ENCODE assay signal across 15 cellular contexts in the genomic region with DNA sequence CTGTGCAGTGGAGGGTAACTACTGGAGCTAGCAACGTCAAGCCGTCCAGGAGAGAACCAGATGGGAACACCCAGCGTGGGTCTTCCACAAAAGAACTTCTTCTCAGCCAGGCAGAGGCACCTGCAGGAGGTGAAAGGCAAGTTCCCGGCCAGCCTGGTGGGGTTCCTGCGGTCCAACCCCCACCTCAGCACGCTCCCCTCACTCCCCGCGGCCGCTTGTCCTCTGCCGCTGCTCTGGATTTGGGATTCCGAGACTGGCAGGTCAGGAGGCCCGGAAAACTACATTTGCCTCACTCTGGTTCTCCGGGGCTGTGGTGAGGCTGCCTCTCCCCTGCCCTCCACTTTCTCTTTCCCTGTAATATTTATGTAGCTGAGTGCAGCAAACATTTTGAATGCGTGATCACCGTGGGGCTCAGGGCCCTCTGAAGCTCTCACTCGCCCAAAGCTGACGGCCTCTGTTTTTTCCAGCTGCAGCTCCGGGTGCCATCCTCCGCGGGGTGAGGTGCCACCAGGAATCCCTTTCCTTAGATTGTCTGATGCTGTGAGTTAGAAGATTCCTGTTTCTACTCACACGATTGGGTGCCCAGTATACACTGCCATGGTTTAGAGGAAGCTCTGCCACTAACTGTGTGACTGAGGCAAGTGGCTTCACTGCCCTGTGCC.
DNase-seq lines count a peak whose midpoint lies in the region; ATAC-seq and TF ChIP-seq lines count a peak whose summit lies in the region.
"Had no signal": no experiment of that assay in that cellular context is flagged by ENCODE, and none has a peak within 500 bp of the region (broad histone marks: within the 10 kb centered on the region; RNA-seq: fewer than 3 reads in every experiment).

No MANE protein-coding gene starts in this region.

- peaks cover 36% of the 10 kb centered on the region for H3K27me3 Mint-ChIP-seq in endodermal cell (ENCODE audit: insufficient read depth)

- H3K4ac ChIP-seq in trophoblast cell (ENCODE audit: low read depth, low read length), result no peak overlapping the region

- no peaks in the 10 kb centered on the region for H3K4me1 ChIP-seq in endodermal cell (ENCODE audit: control insufficient read depth, insufficient read depth, low read length)
- H3K4me1 ChIP-seq in trophoblast cell (ENCODE audit: control insufficient read depth in 1 of 2, insufficient read depth in 2 of 2, low read length in 2 of 2), result no peaks in the 10 kb centered on the region
- no peaks in the 10 kb centered on the region for H3K4me1 ChIP-seq in upper lobe of right lung
- H3K4me1 ChIP-seq: BLaER1 had no signal

- no peaks in the 10 kb centered on the region for H3K27me3 ChIP-seq in endodermal cell (ENCODE audit: control insufficient read depth, insufficient read depth, low read length, poor library complexity, severe bottlenecking)
- H3K27me3 ChIP-seq in trophoblast cell (ENCODE audit: insufficient read depth, low read length), result no peaks in the 10 kb centered on the region
- peaks cover 28% of the 10 kb centered on the region for H3K27me3 ChIP-seq in upper lobe of right lung

- no peaks in the 10 kb centered on the region for H3K79me1 ChIP-seq in trophoblast cell (ENCODE audit: low read length)

- H3K36me3 ChIP-seq in endodermal cell (ENCODE audit: control insufficient read depth, insufficient read depth, low read length) (no peaks in the 10 kb centered on the region), trophoblast cell (ENCODE audit: control insufficient read depth in 1 of 2, insufficient read depth in 2 of 2, low read length in 2 of 2) (no peaks in the 10 kb centered on the region), upper lobe of right lung (no peaks in the 10 kb centered on the region)
- H3K36me3 ChIP-seq: BLaER1 had no signal

- ATAC-seq in upper lobe of right lung, result no peak
- ATAC-seq in HG03159 (IDR thresholded peaks at IDR 0.05; ENCODE audit: unreplicated experiment), result no peak
- ATAC-seq: CD8-positive, alpha-beta T cell had no signal

- TF ChIP-seq CTCF in endodermal cell (conservative IDR thresholded peaks at IDR 0.05) (no peak), upper lobe of right lung (IDR thresholded peaks at IDR 0.05) (no peak)

- no peaks in the 10 kb centered on the region for H3K9me3 Mint-ChIP-seq in endodermal cell
- H3K9me3 Mint-ChIP-seq: CD8-positive, alpha-beta T cell had no signal

- H3K4me3 Mint-ChIP-seq in endodermal cell, result no peak overlapping the region
- H3K4me3 Mint-ChIP-seq: CD8-positive, alpha-beta T cell had no signal

- H2BK12ac ChIP-seq in trophoblast cell (ENCODE audit: low read length), result no peak overlapping the region

- peaks cover 1% of the 10 kb centered on the region for H3K4me1 Mint-ChIP-seq in endodermal cell

- H3K4me3 ChIP-seq in endodermal cell (ENCODE audit: low read length) (no peak overlapping the region), trophoblast cell (ENCODE audit: low read depth, low read length) (no peak overlapping the region), upper lobe of right lung (no peak overlapping the region)
- H3K4me3 ChIP-seq: BLaER1 had no signal

- H3K79me2 ChIP-seq in trophoblast cell (ENCODE audit: control insufficient read depth, insufficient read depth, low read length, poor library complexity), result no peaks in the 10 kb centered on the region

- no peak overlapping the region for H4K8ac ChIP-seq in trophoblast cell (ENCODE audit: low read depth, low read length)

- H3K9ac ChIP-seq in endodermal cell (ENCODE audit: extremely low read depth, low read length, poor library complexity, severe bottlenecking), result no peak overlapping the region
- peak overlapping the region; percentile 16 for H3K9ac ChIP-seq in trophoblast cell (ENCODE audit: low read length)
- H3K9ac ChIP-seq: BLaER1 had no signal

- H4K12ac ChIP-seq in trophoblast cell (ENCODE audit: low read depth, low read length), result no peak overlapping the region

- H3K36me3 Mint-ChIP-seq in endodermal cell (ENCODE audit: low read depth), result no peaks in the 10 kb centered on the region
- H3K36me3 Mint-ChIP-seq: CD8-positive, alpha-beta T cell had no signal

- 82 to 85% methylated on average over 14 to 21 of the region's 21 CpGs for WGBS in endodermal cell (ENCODE audit: insufficient coverage in 1 of 2, insufficient read length in 1 of 2), 2 experiments
- WGBS in trophoblast cell (ENCODE audit: extremely low coverage, insufficient coverage, insufficient read length), result no CpG with 5 or more reads among the region's 21 CpGs

- intact Hi-C loops in upper lobe of right lung (cut with DNase I), result no loop called here

- H2AFZ ChIP-seq in trophoblast cell (ENCODE audit: insufficient read depth, low read length, poor library complexity), result no peak overlapping the region

- no peak overlapping the region for H3K27ac ChIP-seq in endodermal cell (ENCODE audit: low read depth, low read length)
- no peak overlapping the region for H3K27ac ChIP-seq in trophoblast cell (ENCODE audit: low read depth, low read length)
- no peak overlapping the region for H3K27ac ChIP-seq in upper lobe of right lung
- H3K27ac ChIP-seq: BLaER1, HL-60, RWPE1 had no signal

- no peak overlapping the region for H3K14ac ChIP-seq in trophoblast cell (ENCODE audit: low read length)

- H3K23ac ChIP-seq in trophoblast cell (ENCODE audit: low read length), result no peak overlapping the region

- no peak overlapping the region for H3K27ac Mint-ChIP-seq in endodermal cell
- H3K27ac Mint-ChIP-seq: CD8-positive, alpha-beta T cell had no signal

- peak; percentile 41 for DNase-seq in activated effector memory CD4-positive, alpha-beta T cell treated with anti-CD3 and anti-CD28 coated beads, Interleukin-2, amount 50 U/mL, for 16 hours
- DNase-seq in activated effector memory CD4-positive, alpha-beta T cell treated with Interleukin-2 at 50 U/mL for 16 hours, result no peak
- DNase-seq in endodermal cell (peak; percentile 33), trophoblast cell (no peak), upper lobe of right lung (peak; percentile 52), NCI-H748 (lab: John Stamatoyannopoulos, UW; ENCODE audit: unreplicated experiment) (no peak), NCI-H774 (lab: John Stamatoyannopoulos, UW) (no peak)
- DNase-seq: CD8-positive, alpha-beta T cell; DMS79; NCI-H187; NCI-H526 treated with DMSO at 0.1 percent for 48 hours had no signal

- no peak overlapping the region for H2BK120ac ChIP-seq in trophoblast cell (ENCODE audit: insufficient read depth, low read length, poor library complexity)

- H2AK5ac ChIP-seq in trophoblast cell (ENCODE audit: low read length), result no peak overlapping the region

- no peak overlapping the region for H4K91ac ChIP-seq in trophoblast cell (ENCODE audit: low read depth, low read length)

- H3K4me2 ChIP-seq in trophoblast cell (ENCODE audit: low read length), result no peak overlapping the region
- H3K4me2 ChIP-seq: BLaER1 had no signal

- H3K9me3 ChIP-seq in endodermal cell (ENCODE audit: control insufficient read depth, low read length), result peaks cover 59% of the 10 kb centered on the region
- H3K9me3 ChIP-seq in trophoblast cell (ENCODE audit: insufficient read depth, low read depth, low read length), result no peaks in the 10 kb centered on the region
- H3K9me3 ChIP-seq in upper lobe of right lung, result no peaks in the 10 kb centered on the region
- H3K9me3 ChIP-seq: BLaER1 had no signal

- no peak overlapping the region for H3K18ac ChIP-seq in trophoblast cell (ENCODE audit: low read length)

- no peak overlapping the region for H2BK5ac ChIP-seq in trophoblast cell (ENCODE audit: low read depth, low read length, poor library complexity)

Comparison
In these comparisons a context has a peak if more than half of its experiments do, and no peak if none do; other contexts are left out.
1. DNase-seq: peak in activated effector memory CD4-positive, alpha-beta T cell treated with anti-CD3 and anti-CD28 coated beads, Interleukin-2, amount 50 U/mL, for 16 hours (single experiment), endodermal cell (single experiment) and upper lobe of right lung (single experiment); none in activated effector memory CD4-positive, alpha-beta T cell treated with Interleukin-2 at 50 U/mL for 16 hours (single experiment), trophoblast cell (0 of 2), NCI-H748 (single experiment) and NCI-H774 (single experiment).